ENCODE assay signal across 29 cellular contexts in genomic region chr3:188248036-188248561, GRCh38.
"Had no signal": no experiment of that assay in that cellular context is flagged by ENCODE, and none has a peak within 500 bp of the region (broad histone marks: within the 10 kb centered on the region; RNA-seq: fewer than 3 reads in every experiment).

No MANE protein-coding gene starts in this region.

- H3K4me2 ChIP-seq: neural progenitor cell had no signal

- H3K36me3 Mint-ChIP-seq: natural killer cell had no signal

- H3K9me3 ChIP-seq: psoas muscle, testis, vagina had no signal

- H3K9me3 Mint-ChIP-seq: immature natural killer cell, natural killer cell had no signal

- H3K4me1 ChIP-seq: neural progenitor cell, testis, vagina had no signal

- H3K36me3 ChIP-seq: ascending aorta, cardiac muscle cell, neural progenitor cell, spleen, vagina had no signal

- H3K27me3 Mint-ChIP-seq: activated CD4-positive, alpha-beta memory T cell treated with anti-CD3 and anti-CD28 coated beads, Interleukin-2, amount 10 ng/mL, durations not matched to agents 7 days and 5 days; activated CD4-positive, alpha-beta T cell treated with anti-CD3 and anti-CD28 coated beads, Interleukin-2, amount 10 ng/mL, durations not matched to agents 24 days and 14 days; activated naive CD4-positive, alpha-beta T cell treated with anti-CD3 and anti-CD28 coated beads, Interleukin-2, amount 10 ng/mL, durations not matched to agents 7 days and 5 days; activated naive CD8-positive, alpha-beta T cell treated with anti-CD3 and anti-CD28 coated beads, Interleukin-2, amount 10 ng/mL, durations not matched to agents 7 days and 5 days; activated T-cell treated with anti-CD3 and anti-CD28 coated beads, Interleukin-2, amount 50 U/mL, for 24 hours; brain; T-helper 17 cell; type B pancreatic cell had no signal

- H3K27ac Mint-ChIP-seq: activated CD4-positive, alpha-beta memory T cell treated with anti-CD3 and anti-CD28 coated beads, Interleukin-2, amount 10 ng/mL, durations not matched to agents 7 days and 5 days; activated CD4-positive, alpha-beta T cell treated with anti-CD3 and anti-CD28 coated beads, Interleukin-2, amount 10 ng/mL, durations not matched to agents 24 days and 14 days; activated naive CD4-positive, alpha-beta T cell treated with anti-CD3 and anti-CD28 coated beads, Interleukin-2, amount 10 ng/mL, durations not matched to agents 7 days and 5 days; activated naive CD8-positive, alpha-beta T cell treated with anti-CD3 and anti-CD28 coated beads, Interleukin-2, amount 10 ng/mL, durations not matched to agents 7 days and 5 days; activated T-cell treated with anti-CD3 and anti-CD28 coated beads, Interleukin-2, amount 50 U/mL, for 24 hours; brain; immature natural killer cell; natural killer cell; neural progenitor cell; T-helper 17 cell; type B pancreatic cell had no signal

- DNase-seq: activated CD4-positive, alpha-beta memory T cell treated with anti-CD3 and anti-CD28 coated beads, Interleukin-2, amount 10 ng/mL, durations not matched to agents 7 days and 5 days; activated CD4-positive, alpha-beta T cell treated with anti-CD3 and anti-CD28 coated beads, Interleukin-2, amount 10 ng/mL, durations not matched to agents 24 days and 14 days; activated CD4-positive, CD25-positive, alpha-beta regulatory T cell treated with anti-CD3 and anti-CD28 coated beads, Interleukin-2, amount 50 U/mL, for 72 hours; activated CD8-positive, alpha-beta memory T cell treated with anti-CD3 and anti-CD28 coated beads, Interleukin-2, amount 50 U/mL, for 48 hours; activated gamma-delta T cell; activated naive CD4-positive, alpha-beta T cell treated with anti-CD3 and anti-CD28 coated beads, Interleukin-2, amount 10 ng/mL, durations not matched to agents 7 days and 5 days; activated naive CD8-positive, alpha-beta T cell treated with anti-CD3 and anti-CD28 coated beads, Interleukin-2, amount 10 ng/mL, durations not matched to agents 7 days and 5 days; activated T-cell treated with anti-CD3 and anti-CD28 coated beads, Interleukin-2, amount 50 U/mL, for 24 hours; cortex of kidney; foreskin fibroblast; heart left ventricle; hypothalamus; immature natural killer cell; kidney; natural killer cell; occipital lobe; psoas muscle; spleen; stimulated activated naive CD4-positive, alpha-beta T cell treated with Interleukin-2 at 50 U/mL for 16 hours; T-helper 17 cell; T1000; testis had no signal

- H2AFZ ChIP-seq: neural progenitor cell, parathyroid adenoma had no signal

- H3K27me3 ChIP-seq: ascending aorta, cardiac muscle cell, heart left ventricle, neural progenitor cell, spleen, testis, vagina had no signal

- H3K27ac ChIP-seq: cardiac muscle cell, neural progenitor cell, parathyroid adenoma, psoas muscle, spleen, testis, vagina had no signal

- H3K4me3 Mint-ChIP-seq: activated CD4-positive, alpha-beta memory T cell treated with anti-CD3 and anti-CD28 coated beads, Interleukin-2, amount 10 ng/mL, durations not matched to agents 7 days and 5 days; activated CD4-positive, alpha-beta T cell treated with anti-CD3 and anti-CD28 coated beads, Interleukin-2, amount 10 ng/mL, durations not matched to agents 24 days and 14 days; activated naive CD4-positive, alpha-beta T cell treated with anti-CD3 and anti-CD28 coated beads, Interleukin-2, amount 10 ng/mL, durations not matched to agents 7 days and 5 days; activated naive CD8-positive, alpha-beta T cell treated with anti-CD3 and anti-CD28 coated beads, Interleukin-2, amount 10 ng/mL, durations not matched to agents 7 days and 5 days; activated T-cell treated with anti-CD3 and anti-CD28 coated beads, Interleukin-2, amount 50 U/mL, for 24 hours; brain; immature natural killer cell; natural killer cell; neural progenitor cell; T-helper 17 cell; type B pancreatic cell had no signal

- H3K4me3 ChIP-seq: ascending aorta, cardiac muscle cell, heart left ventricle, neural progenitor cell, psoas muscle, spleen, testis, vagina had no signal

- ATAC-seq: heart left ventricle, natural killer cell, psoas muscle, T-helper 17 cell had no signal
